In genomic region chr7:29988391-29989256, GRCh38 we compare ENCODE assay signal across 8 cellular contexts. TPM values are rescaled to one million over a fixed set of nuclear protein-coding genes. Genes with fewer than 3 reads are reported as not detected.
DNase-seq lines count a peak whose midpoint lies in the region; ATAC-seq and TF ChIP-seq lines count a peak whose summit lies in the region.

No MANE protein-coding gene starts in this region.

- H3K36me3 ChIP-seq in upper lobe of right lung, result no peaks in the 10 kb centered on the region

- H3K27ac Mint-ChIP-seq in naive thymus-derived CD8-positive, alpha-beta T cell, result peak overlapping the region; percentile 69 to 92 (median 82)

- DNase-seq in AG04449 (ENCODE audit: low read depth, low spot score), result no peak
- peak; percentile 69 to 86 for DNase-seq in NCI-H526 (lab: John Stamatoyannopoulos, UW)
- DNase-seq in activated gamma-delta T cell treated with Interleukin-2 at 50 U/mL for 16 hours, result peak; percentile 17
- DNase-seq in foreskin fibroblast, result peak; percentile 78 to 89
- DNase-seq in naive thymus-derived CD8-positive, alpha-beta T cell, result peak; percentile 4 to 67 (median 30)
- peak; percentile 84 for DNase-seq in upper lobe of right lung

- H3K9me3 ChIP-seq in upper lobe of right lung, result peaks cover 5% of the 10 kb centered on the region

- TF ChIP-seq CTCF in AG04449 (IDR thresholded peaks at IDR 0.05; ENCODE audit: insufficient read depth, low read length, missing control alignments), result no peak
- no peak for TF ChIP-seq CTCF in foreskin fibroblast (IDR thresholded peaks at IDR 0.05; ENCODE audit: low read depth, low read length)
- TF ChIP-seq CTCF in upper lobe of right lung (IDR thresholded peaks at IDR 0.05), result no peak

- peak overlapping the region; percentile 89 for H3K27ac ChIP-seq in upper lobe of right lung

- H3K4me3 Mint-ChIP-seq in naive thymus-derived CD8-positive, alpha-beta T cell, result peak overlapping the region; percentile 76 to 92 (median 90)

- peaks cover 12 to 29% (median 21%) of the 10 kb centered on the region in 5 donors for H3K27me3 Mint-ChIP-seq in naive thymus-derived CD8-positive, alpha-beta T cell

- peak; percentile 25 for ATAC-seq in GM18517 (IDR thresholded peaks at IDR 0.05; ENCODE audit: unreplicated experiment)
- peak; percentile 22 for ATAC-seq in HG02973 (IDR thresholded peaks at IDR 0.05; ENCODE audit: unreplicated experiment)
- peak; percentile 58 to 66 for ATAC-seq in naive thymus-derived CD8-positive, alpha-beta T cell
- peak; percentile 73 for ATAC-seq in upper lobe of right lung

- H3K4me3 ChIP-seq in AG04449 (ENCODE audit: low read depth, low read length) (peak overlapping the region; percentile 84), foreskin fibroblast (ENCODE audit: low read depth in 1 of 2, low read length in 2 of 2) (peak overlapping the region; percentile 60 to 87), upper lobe of right lung (peak overlapping the region; percentile 83)

- CTCF ChIA-PET in AG04449 (lab: Yijun Ruan, JAX), result interaction anchor here (0.6 to 1.6 kb wide), 4 partner anchors 11 to 245 kb away, joined by 3 to 5 read pairs (median 4); no protein-coding TSS in a partner anchor

- no peaks in the 10 kb centered on the region for H3K36me3 Mint-ChIP-seq in naive thymus-derived CD8-positive, alpha-beta T cell

- H3K9me3 Mint-ChIP-seq in naive thymus-derived CD8-positive, alpha-beta T cell, result peaks cover 0 to 21% (median 7%) of the 10 kb centered on the region in 9 donors

- POLR2A ChIA-PET in AG04449 (lab: Yijun Ruan, JAX), result no interaction called here
- POLR2A ChIA-PET in naive thymus-derived CD8-positive, alpha-beta T cell (lab: Charles Lee), result interaction anchor here (1.0 to 1.2 kb wide), 2 partner anchors 11 to 146 kb away, joined by 3 read pairs; partner anchors contain the start of gene MTURN

- H3K4me1 ChIP-seq in upper lobe of right lung, result no peaks in the 10 kb centered on the region

- H3K27me3 ChIP-seq in upper lobe of right lung, result no peaks in the 10 kb centered on the region

- intact Hi-C loops in upper lobe of right lung (cut with DNase I), result no loop called here

- H3K4me1 Mint-ChIP-seq in naive thymus-derived CD8-positive, alpha-beta T cell, result peaks cover 15 to 33% (median 22%) of the 10 kb centered on the region in 4 donors

RNA-seq across cellular contexts. Expression of gene SCRN1, which starts 1.0 kb away (rescaled TPM):
- total RNA-seq in naive thymus-derived CD8-positive, alpha-beta T cell, result 10 to 100 TPM; 16.3 to 17.3 TPM
- 10 to 100 TPM in 1 of 3 donors, 1 to 10 TPM in 2; 8.3 to 13.7 (median 9.2) TPM for polyA plus RNA-seq in naive thymus-derived CD8-positive, alpha-beta T cell
- total RNA-seq in upper lobe of right lung, result 36.1 TPM

RNA-seq across cellular contexts. Expression of gene FKBP14, which starts 37.9 kb away (rescaled TPM):
- total RNA-seq in naive thymus-derived CD8-positive, alpha-beta T cell, result 1 to 10 TPM; 4.6 to 5.7 TPM
- 1 to 10 TPM in 2 of 3 donors, under 1 TPM in 1; 0.44 to 1.7 (median 1.1) TPM for polyA plus RNA-seq in naive thymus-derived CD8-positive, alpha-beta T cell
- 11.5 TPM for total RNA-seq in upper lobe of right lung

RNA-seq across cellular contexts. Expression of gene PLEKHA8, which starts 39.6 kb away (rescaled TPM):
- 10 to 100 TPM in 1 of 2 experiments, 1 to 10 TPM in 1; 9.6 to 11.9 TPM for total RNA-seq in naive thymus-derived CD8-positive, alpha-beta T cell
- polyA plus RNA-seq in naive thymus-derived CD8-positive, alpha-beta T cell, result 1 to 10 TPM; 2.7 to 4.9 (median 4.2) TPM
- 11.3 TPM for total RNA-seq in upper lobe of right lung

Comparison
In these comparisons a context has a peak if more than half of its experiments do, and no peak if none do; other contexts are left out.
1. ATAC-seq: peak in every context shown above with its lines; median percentile 73 in upper lobe of right lung; 62 in naive thymus-derived CD8-positive, alpha-beta T cell; 25 in GM18517; 22 in HG02973.